Comparison of ENCODE assay signal across 16 cellular contexts in genomic region chr2:204000446-204000845, GRCh38.
DNase-seq lines count a peak whose midpoint lies in the region; ATAC-seq and TF ChIP-seq lines count a peak whose summit lies in the region.
"Had no signal": no experiment of that assay in that cellular context is flagged by ENCODE, and none has a peak within 500 bp of the region (broad histone marks: within the 10 kb centered on the region; RNA-seq: fewer than 3 reads in every experiment).

No MANE protein-coding gene starts in this region.

- no peak for ATAC-seq in activated T-cell treated with anti-CD3 and anti-CD28 coated beads, Interleukin-2, amount 50 U/mL, for 72 hours (replicated peaks in 1 of 2)
- ATAC-seq in T-helper 17 cell (peak; percentile 72), upper lobe of right lung (no peak)
- peak; percentile 36 for ATAC-seq in naive thymus-derived CD4-positive, alpha-beta T cell
- ATAC-seq: A549 had no signal

- peaks cover 0 to 2% of the 10 kb centered on the region in 2 donors for H3K9me3 Mint-ChIP-seq in activated T-cell treated with anti-CD3 and anti-CD28 coated beads, Interleukin-2, amount 50 U/mL, for 72 hours
- H3K9me3 Mint-ChIP-seq in CD4-positive, alpha-beta memory T cell, result peaks cover 0 to 5% (median 0%) of the 10 kb centered on the region in 8 donors
- H3K9me3 Mint-ChIP-seq in naive thymus-derived CD4-positive, alpha-beta T cell, result peaks cover 0 to 19% (median 0%) of the 10 kb centered on the region in 11 donors

- TF ChIP-seq CTCF in upper lobe of right lung (IDR thresholded peaks at IDR 0.05), result no peak

- H3K4me3 ChIP-seq in CD4-positive, alpha-beta memory T cell (ENCODE audit: low read length in 2 of 2), result no peak overlapping the region
- H3K4me3 ChIP-seq in naive thymus-derived CD4-positive, alpha-beta T cell (ENCODE audit: low read length), result no peak overlapping the region
- H3K4me3 ChIP-seq in upper lobe of right lung, result no peak overlapping the region
- H3K4me3 ChIP-seq: A549 had no signal

- H3K36me3 Mint-ChIP-seq in activated T-cell treated with anti-CD3 and anti-CD28 coated beads, Interleukin-2, amount 50 U/mL, for 72 hours (ENCODE audit: insufficient read depth in 2 of 2), result peaks cover 4 to 5% of the 10 kb centered on the region in 2 donors
- no peaks in the 10 kb centered on the region for H3K36me3 Mint-ChIP-seq in CD4-positive, alpha-beta memory T cell
- H3K36me3 Mint-ChIP-seq in T-helper 17 cell (ENCODE audit: low read depth), result peaks cover 3% of the 10 kb centered on the region
- H3K36me3 Mint-ChIP-seq in naive thymus-derived CD4-positive, alpha-beta T cell, result peaks cover 0 to 37% (median 0%) of the 10 kb centered on the region in 5 donors

- CTCF ChIA-PET in CD4-positive, alpha-beta memory T cell (lab: Charles Lee; ENCODE audit: partially characterized antibody), result interaction anchor here (1.0 to 3.2 kb wide), 6 partner anchors 13 to 66 kb away, joined by 3 to 14 read pairs (median 6); no protein-coding TSS in a partner anchor
- CTCF ChIA-PET in naive thymus-derived CD4-positive, alpha-beta T cell (lab: Charles Lee), result interaction anchor here (1.0 kb wide), 1 partner anchor 15 kb away, joined by 4 read pairs; no protein-coding TSS in a partner anchor

- no peaks in the 10 kb centered on the region for H3K9me3 ChIP-seq in CD4-positive, alpha-beta memory T cell (ENCODE audit: control insufficient read depth in 1 of 2, low read length in 2 of 2)
- H3K9me3 ChIP-seq in T-helper 17 cell (ENCODE audit: control insufficient read depth, low read length, poor library complexity, severe bottlenecking) (no peaks in the 10 kb centered on the region), upper lobe of right lung (no peaks in the 10 kb centered on the region)
- no peaks in the 10 kb centered on the region for H3K9me3 ChIP-seq in naive thymus-derived CD4-positive, alpha-beta T cell (ENCODE audit: control insufficient read depth in 2 of 3, low read length in 3 of 3)
- H3K9me3 ChIP-seq: A549 had no signal

- H3K36me3 ChIP-seq in CD4-positive, alpha-beta memory T cell (ENCODE audit: insufficient read depth, low read length), result no peaks in the 10 kb centered on the region
- no peaks in the 10 kb centered on the region for H3K36me3 ChIP-seq in naive thymus-derived CD4-positive, alpha-beta T cell (ENCODE audit: control insufficient read depth in 2 of 3, insufficient read depth in 3 of 3, low read length in 3 of 3)
- H3K36me3 ChIP-seq in upper lobe of right lung, result no peaks in the 10 kb centered on the region

- H3K27ac ChIP-seq in CD4-positive, alpha-beta memory T cell (ENCODE audit: low read depth, low read length), result peak overlapping the region; percentile 11
- no peak overlapping the region for H3K27ac ChIP-seq in naive thymus-derived CD4-positive, alpha-beta T cell (ENCODE audit: low read depth, low read length)
- no peak overlapping the region for H3K27ac ChIP-seq in upper lobe of right lung
- H3K27ac ChIP-seq: A549, KMS-11 had no signal

- no peaks in the 10 kb centered on the region for H3K27me3 ChIP-seq in CD4-positive, alpha-beta memory T cell (ENCODE audit: insufficient read depth, low read length)
- H3K27me3 ChIP-seq in naive thymus-derived CD4-positive, alpha-beta T cell (ENCODE audit: control insufficient read depth in 2 of 2, insufficient read depth in 2 of 2, low read length in 2 of 2), result no peaks in the 10 kb centered on the region
- H3K27me3 ChIP-seq in upper lobe of right lung, result no peaks in the 10 kb centered on the region

- peak overlapping the region in 1 of 2 donors; percentile 11 for H3K4me3 Mint-ChIP-seq in activated T-cell treated with anti-CD3 and anti-CD28 coated beads, Interleukin-2, amount 50 U/mL, for 72 hours
- peak overlapping the region; percentile 26 to 78 (median 74) for H3K4me3 Mint-ChIP-seq in CD4-positive, alpha-beta memory T cell
- peak overlapping the region; percentile 46 for H3K4me3 Mint-ChIP-seq in T-helper 17 cell
- H3K4me3 Mint-ChIP-seq in naive thymus-derived CD4-positive, alpha-beta T cell, result peak overlapping the region; percentile 20 to 72 (median 63)

- H3K27me3 Mint-ChIP-seq in activated T-cell treated with anti-CD3 and anti-CD28 coated beads, Interleukin-2, amount 50 U/mL, for 72 hours (ENCODE audit: low read depth), result no peaks in the 10 kb centered on the region
- no peaks in the 10 kb centered on the region for H3K27me3 Mint-ChIP-seq in CD4-positive, alpha-beta memory T cell
- no peaks in the 10 kb centered on the region for H3K27me3 Mint-ChIP-seq in T-helper 17 cell
- H3K27me3 Mint-ChIP-seq in naive thymus-derived CD4-positive, alpha-beta T cell, result no peaks in the 10 kb centered on the region

- DNase-seq in activated T-cell treated with anti-CD3 and anti-CD28 coated beads, Interleukin-2, amount 50 U/mL, for 72 hours, result no peak
- DNase-seq in activated T-cell treated with anti-CD3 and anti-CD28 coated beads, Interleukin-2, amount 50 U/mL, for 48 hours, result no peak
- DNase-seq in CD4-positive, alpha-beta memory T cell, result peak in 4 of 5 donors; percentile 32 to 57 (median 48)
- DNase-seq in T-helper 17 cell (no peak), upper lobe of right lung (no peak), GM19238 (ENCODE audit: insufficient read length, low spot score) (no peak)
- peak in 6 of 9 donors; percentile 8 to 48 (median 18) for DNase-seq in naive thymus-derived CD4-positive, alpha-beta T cell
- no peak for DNase-seq in NK-92 treated with Interleukin-12 subunit alpha and Interleukin-12 subunit beta, amount 100 ng/mL, for 24 hours (lab: John Stamatoyannopoulos, UW)
- DNase-seq: EL, MM.1S, NCI-H1105, NCI-H187, NCI-H446, NCI-H748 treated with DMSO at 0.1 percent for 48 hours had no signal

- peak overlapping the region; percentile 17 for H3K27ac Mint-ChIP-seq in activated T-cell treated with anti-CD3 and anti-CD28 coated beads, Interleukin-2, amount 50 U/mL, for 72 hours
- peak overlapping the region; percentile 20 to 91 (median 81) for H3K27ac Mint-ChIP-seq in CD4-positive, alpha-beta memory T cell
- peak overlapping the region; percentile 97 for H3K27ac Mint-ChIP-seq in T-helper 17 cell
- peak overlapping the region in 8 of 9 donors; percentile 4 to 83 (median 42) for H3K27ac Mint-ChIP-seq in naive thymus-derived CD4-positive, alpha-beta T cell

- peaks cover 92% of the 10 kb centered on the region for H3K4me1 ChIP-seq in CD4-positive, alpha-beta memory T cell (ENCODE audit: insufficient read depth, low read length)
- H3K4me1 ChIP-seq in naive thymus-derived CD4-positive, alpha-beta T cell (ENCODE audit: control insufficient read depth in 2 of 2, insufficient read depth in 2 of 2, low read length in 2 of 2), result peaks cover 37 to 56% of the 10 kb centered on the region in 2 donors
- peaks cover 11% of the 10 kb centered on the region for H3K4me1 ChIP-seq in upper lobe of right lung
- H3K4me1 ChIP-seq: A549 had no signal

- POLR2A ChIA-PET in CD4-positive, alpha-beta memory T cell (lab: Charles Lee; ENCODE audit: partially characterized antibody), result interaction anchor here (0.7 to 2.3 kb wide), 14 partner anchors 10 to 68 kb away, joined by 3 to 13 read pairs (median 6); partner anchors contain the start of gene ICOS
- POLR2A ChIA-PET in naive thymus-derived CD4-positive, alpha-beta T cell (lab: Charles Lee), result interaction anchor here (0.9 kb wide), 2 partner anchors 11 to 23 kb away, joined by 3 to 4 read pairs; no protein-coding TSS in a partner anchor

- peaks cover 84% of the 10 kb centered on the region for H3K4me1 Mint-ChIP-seq in activated T-cell treated with anti-CD3 and anti-CD28 coated beads, Interleukin-2, amount 50 U/mL, for 72 hours (ENCODE audit: low read depth)
- H3K4me1 Mint-ChIP-seq in CD4-positive, alpha-beta memory T cell, result peaks cover 79 to 91% (median 85%) of the 10 kb centered on the region in 4 donors
- H3K4me1 Mint-ChIP-seq in T-helper 17 cell, result peaks cover 60% of the 10 kb centered on the region
- H3K4me1 Mint-ChIP-seq in naive thymus-derived CD4-positive, alpha-beta T cell, result peaks cover 40 to 87% (median 78%) of the 10 kb centered on the region in 7 donors

- intact Hi-C loops in CD4-positive, alpha-beta memory T cell (cut with micrococcal nuclease), result loop anchor here (5.0 kb wide), 1 partner anchor 63 kb away; the partner anchor contains the start of gene ICOS
- intact Hi-C loops in naive thymus-derived CD4-positive, alpha-beta T cell (cut with micrococcal nuclease), result loop anchor here (1.0 to 5.0 kb wide), 4 partner anchors 8 to 64 kb away; partner anchors contain the start of gene ICOS (in 1 of the 2)
- intact Hi-C loops in upper lobe of right lung (cut with DNase I), result no loop called here

Comparison
In these comparisons a context has a peak if more than half of its experiments do, and no peak if none do; other contexts are left out.
1. ATAC-seq: peak in T-helper 17 cell (single experiment) and naive thymus-derived CD4-positive, alpha-beta T cell (single experiment); none in activated T-cell treated with anti-CD3 and anti-CD28 coated beads, Interleukin-2, amount 50 U/mL, for 72 hours (0 of 2) and upper lobe of right lung (single experiment).
2. DNase-seq: peak in CD4-positive, alpha-beta memory T cell (4 of 5) and naive thymus-derived CD4-positive, alpha-beta T cell (6 of 9); none in activated T-cell treated with anti-CD3 and anti-CD28 coated beads, Interleukin-2, amount 50 U/mL, for 72 hours (0 of 2), activated T-cell treated with anti-CD3 and anti-CD28 coated beads, Interleukin-2, amount 50 U/mL, for 48 hours (0 of 2), T-helper 17 cell (0 of 3), upper lobe of right lung (single experiment), NK-92 treated with Interleukin-12 subunit alpha and Interleukin-12 subunit beta, amount 100 ng/mL, for 24 hours (single experiment) and GM19238 (single experiment).
3. H3K27ac Mint-ChIP-seq: peak in every context shown above with its lines; median percentile 97 in T-helper 17 cell; 81 in CD4-positive, alpha-beta memory T cell; 42 in naive thymus-derived CD4-positive, alpha-beta T cell; 17 in activated T-cell treated with anti-CD3 and anti-CD28 coated beads, Interleukin-2, amount 50 U/mL, for 72 hours.